Comparison of ENCODE assay signal across 1 cellular context in genomic region chr3:153161138-153161713, GRCh38.
TF ChIP-seq lines count a peak whose summit lies in the region.

No MANE protein-coding gene starts in this region.

TF ChIP-seq in K562, 482 proteins besides CTCF, POLR2A, EP300 and RAD21 (continued from another document and continues in another):
- TF ChIP-seq NR0B1 (IDR thresholded peaks at IDR 0.05; ENCODE audit: partially characterized antibody) = no peak
- TF ChIP-seq ZNF133 (CRISPR knock-in tag; IDR thresholded peaks at IDR 0.05) = no peak
- TF ChIP-seq MAFK (IDR thresholded peaks at IDR 0.05; ENCODE audit: low read length) = no peak
- no peak for TF ChIP-seq ZNF407 (IDR thresholded peaks at IDR 0.05; ENCODE audit: low read depth)
- no peak for TF ChIP-seq SNRNP70 (optimal IDR thresholded peaks at IDR 0.05; ENCODE audit: low read depth, low read length)
- no peak; the same call in 1 of the 2 replicates for TF ChIP-seq NBN (IDR thresholded peaks at IDR 0.05; ENCODE audit: low read depth)
- no peak for TF ChIP-seq GATAD2A (IDR thresholded peaks at IDR 0.05)
- no peak for TF ChIP-seq NCOA2 (IDR thresholded peaks at IDR 0.05; ENCODE audit: partially characterized antibody in 2 of 2)
- TF ChIP-seq VEZF1 (CRISPR knock-in tag; IDR thresholded peaks at IDR 0.05) = peak; percentile 74
- no peak for TF ChIP-seq NCOA6 (IDR thresholded peaks at IDR 0.05)
- TF ChIP-seq ETV1 (tag; conservative IDR thresholded peaks at IDR 0.05; ENCODE audit: low read depth) = no peak
- TF ChIP-seq ZNF354B (CRISPR knock-in tag; IDR thresholded peaks at IDR 0.05) = no peak
- peak; percentile 79; the same call in 1 of the 2 replicates for TF ChIP-seq CHAMP1 (IDR thresholded peaks at IDR 0.05)
- peak; percentile 58 for TF ChIP-seq CXXC5 (CRISPR knock-in tag; IDR thresholded peaks at IDR 0.05)
- peak; percentile 51; the same call in 1 of the 2 replicates for TF ChIP-seq MEF2A (IDR thresholded peaks at IDR 0.05; ENCODE audit: control insufficient read depth, low read depth, low read length)
- TF ChIP-seq ZNF384 (IDR thresholded peaks at IDR 0.05; ENCODE audit: low read depth, low read length) = no peak
- no peak for TF ChIP-seq MTF1 (CRISPR knock-in tag; IDR thresholded peaks at IDR 0.05; ENCODE audit: borderline replicate concordance)
- no peak for TF ChIP-seq ZBTB43 (CRISPR knock-in tag; IDR thresholded peaks at IDR 0.05)
- TF ChIP-seq FOXP4 (CRISPR knock-in tag; IDR thresholded peaks at IDR 0.05; ENCODE audit: borderline replicate concordance) = no peak
- TF ChIP-seq RNF219 (CRISPR knock-in tag; IDR thresholded peaks at IDR 0.05) = no peak
- TF ChIP-seq MLLT1 (IDR thresholded peaks at IDR 0.05) = peak in 1 of 2 experiments; percentile 40; a peak in 2 of 4 replicates
- no peak for TF ChIP-seq HMG20B (CRISPR knock-in tag; IDR thresholded peaks at IDR 0.05)
- no peak for TF ChIP-seq TCF7L2 (IDR thresholded peaks at IDR 0.05; ENCODE audit: low read depth, low read length)
- peak; percentile 85; the same call in 1 of the 2 replicates for TF ChIP-seq CBFB (CRISPR knock-in tag; IDR thresholded peaks at IDR 0.05)
- no peak for TF ChIP-seq PHB2 (IDR thresholded peaks at IDR 0.05; ENCODE audit: low read depth)
- peak; percentile 58; the same call in 1 of the 2 replicates for TF ChIP-seq POLR2H (tag; IDR thresholded peaks at IDR 0.05; ENCODE audit: low read depth)
- no peak for TF ChIP-seq SMAD1 (IDR thresholded peaks at IDR 0.05; ENCODE audit: low read depth, low read length, partially characterized antibody)
- TF ChIP-seq HNRNPLL (IDR thresholded peaks at IDR 0.05; ENCODE audit: low read depth, low read length, poor library complexity, severe bottlenecking) = peak; percentile 45
- no peak for TF ChIP-seq FOXK1 (CRISPR knock-in tag; IDR thresholded peaks at IDR 0.05; ENCODE audit: borderline replicate concordance)
- TF ChIP-seq ZNF280B (CRISPR knock-in tag; IDR thresholded peaks at IDR 0.05) = no peak
- TF ChIP-seq CBFA2T2 (conservative IDR thresholded peaks at IDR 0.05) = no peak
- no peak for TF ChIP-seq ZNF785 (CRISPR knock-in tag; IDR thresholded peaks at IDR 0.05)
- no peak for TF ChIP-seq SMC3 (conservative IDR thresholded peaks at IDR 0.05; ENCODE audit: insufficient read depth, low read depth, low read length)
